In genomic region chr18:64791211-64791610, GRCh38 we compare ENCODE assay signal across 17 cellular contexts.
DNase-seq lines count a peak whose midpoint lies in the region; ATAC-seq and TF ChIP-seq lines count a peak whose summit lies in the region.
"Had no signal": no experiment of that assay in that cellular context is flagged by ENCODE, and none has a peak within 500 bp of the region (broad histone marks: within the 10 kb centered on the region; RNA-seq: fewer than 3 reads in every experiment).

No MANE protein-coding gene starts in this region.

- peak; percentile 75 for ATAC-seq in lung (ENCODE audit: insufficient read depth, low FRiP score)

- POLR2A ChIA-PET in GM10248 (lab: Yijun Ruan, JAX): no interaction called here

- H3K27me3 ChIP-seq in lung (ENCODE audit: control insufficient read depth, insufficient read depth): no peaks in the 10 kb centered on the region
- no peaks in the 10 kb centered on the region for H3K27me3 ChIP-seq in endodermal cell (ENCODE audit: control insufficient read depth, insufficient read depth, low read length, poor library complexity, severe bottlenecking)

- no peaks in the 10 kb centered on the region for H3K4me1 ChIP-seq in lung (ENCODE audit: control insufficient read depth in 2 of 2, insufficient read depth in 2 of 2, low read length in 2 of 2)
- no peaks in the 10 kb centered on the region for H3K4me1 ChIP-seq in endodermal cell (ENCODE audit: control insufficient read depth, insufficient read depth, low read length)
- H3K4me1 ChIP-seq: Caco-2 had no signal

- no peak overlapping the region for H3K27ac ChIP-seq in lung (ENCODE audit: low read depth in 1 of 2, low read length in 1 of 2)
- H3K27ac ChIP-seq in endodermal cell (ENCODE audit: low read depth, low read length): no peak overlapping the region
- H3K27ac ChIP-seq: C4-2B, KMS-11 had no signal

- CTCF ChIA-PET in GM10248 (lab: Yijun Ruan, JAX): interaction anchor here (0.9 to 1.6 kb wide), 5 partner anchors 9 to 48 kb away, joined by 3 to 7 read pairs (median 3); no protein-coding TSS in a partner anchor

- H3K27me3 Mint-ChIP-seq in endodermal cell (ENCODE audit: insufficient read depth): no peaks in the 10 kb centered on the region
- H3K27me3 Mint-ChIP-seq: CD4-positive, alpha-beta T cell had no signal

- H3K9me3 Mint-ChIP-seq in endodermal cell: no peaks in the 10 kb centered on the region
- H3K9me3 Mint-ChIP-seq: H9 had no signal

- H3K4me1 Mint-ChIP-seq in endodermal cell: no peaks in the 10 kb centered on the region
- H3K4me1 Mint-ChIP-seq: H9 had no signal

- whole genome bisulfite sequencing in lung, 2 donors: 50 to 58% methylated on average over 4 of the region's 4 CpGs
- 83 to 100% methylated on average over 2 to 4 of the region's 4 CpGs for WGBS in endodermal cell (ENCODE audit: insufficient coverage in 1 of 2, insufficient read length in 1 of 2), 2 experiments

- H3K9me3 ChIP-seq in lung (ENCODE audit: control insufficient read depth in 2 of 2, insufficient read depth in 1 of 2, low read length in 1 of 2): no peaks in the 10 kb centered on the region
- H3K9me3 ChIP-seq in endodermal cell (ENCODE audit: control insufficient read depth, low read length): no peaks in the 10 kb centered on the region
- H3K9me3 ChIP-seq: Caco-2 had no signal

- H3K4me3 Mint-ChIP-seq in endodermal cell: no peak overlapping the region
- H3K4me3 Mint-ChIP-seq: CD4-positive, alpha-beta T cell; H9 had no signal

- H3K36me3 Mint-ChIP-seq in endodermal cell (ENCODE audit: low read depth): no peaks in the 10 kb centered on the region

- no peak overlapping the region for H3K27ac Mint-ChIP-seq in endodermal cell
- H3K27ac Mint-ChIP-seq: CD4-positive, alpha-beta T cell; H9 had no signal

- DNase-seq in HT1080 (ENCODE audit: low read depth) (peak; percentile 10), foreskin melanocyte (peak; percentile 10), lung (ENCODE audit: low spot score) (no peak), GM10248 (ENCODE audit: extremely low spot score) (no peak), DMS114 treated with DMSO at 0.1 percent for 48 hours (lab: John Stamatoyannopoulos, UW; ENCODE audit: unreplicated experiment) (no peak), GM03348 (ENCODE audit: low spot score) (no peak), endodermal cell (no peak)
- DNase-seq: AML-193; Caco-2; CD4-positive, alpha-beta T cell; DMS153; DMS79; GDM1; GOT3; H9 had no signal

- no peak overlapping the region for H3K9ac ChIP-seq in endodermal cell (ENCODE audit: extremely low read depth, low read length, poor library complexity, severe bottlenecking)
- H3K9ac ChIP-seq: KMS-11 had no signal

- TF ChIP-seq CTCF in lung (IDR thresholded peaks at IDR 0.05; ENCODE audit: control extremely low read depth, extremely low read depth) (no peak), GM10248 (IDR thresholded peaks at IDR 0.05; ENCODE audit: control extremely low read depth, extremely low read depth, low read depth, missing control alignments) (no peak), endodermal cell (conservative IDR thresholded peaks at IDR 0.05) (no peak)

- H3K36me3 ChIP-seq in lung (ENCODE audit: control insufficient read depth in 2 of 2, insufficient read depth in 2 of 2, low read length in 2 of 2) (no peaks in the 10 kb centered on the region), endodermal cell (ENCODE audit: control insufficient read depth, insufficient read depth, low read length) (no peaks in the 10 kb centered on the region)

- no peak overlapping the region for H3K4me3 ChIP-seq in lung
- H3K4me3 ChIP-seq in endodermal cell (ENCODE audit: low read length): no peak overlapping the region

Comparison
In these comparisons a context has a peak if more than half of its experiments do, and no peak if none do; other contexts are left out.
1. DNase-seq: peak in HT1080 (single experiment) and foreskin melanocyte (single experiment); none in lung (single experiment), GM10248 (single experiment), DMS114 treated with DMSO at 0.1 percent for 48 hours (single experiment), GM03348 (single experiment) and endodermal cell (single experiment).